ENCODE assay signal across 15 cellular contexts in the genomic region with DNA sequence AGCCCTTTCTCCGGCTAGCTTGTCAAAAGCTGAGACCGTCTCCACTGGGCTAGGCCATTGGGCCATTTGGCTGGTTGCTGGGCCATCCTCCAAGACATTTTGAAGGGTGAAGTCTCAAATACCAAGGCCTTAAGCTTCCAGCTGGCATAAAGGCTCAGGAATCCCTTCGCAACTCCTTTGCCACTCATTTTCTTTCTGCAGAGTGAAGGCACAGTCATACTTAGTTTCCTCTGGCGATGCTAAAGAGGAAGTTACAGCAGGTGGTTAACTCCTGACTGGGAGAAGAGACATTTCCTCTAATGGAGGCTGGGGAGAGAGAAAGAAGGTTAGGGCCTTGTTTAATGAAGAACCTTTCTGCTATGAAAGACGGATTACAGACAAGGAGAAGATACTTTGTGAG. TPM values are rescaled to one million over a fixed set of nuclear protein-coding genes. Genes with fewer than 3 reads are reported as not detected.
DNase-seq lines count a peak whose midpoint lies in the region; ATAC-seq, FAIRE-seq and TF ChIP-seq lines count a peak whose summit lies in the region.
"Had no signal": no experiment of that assay in that cellular context is flagged by ENCODE, and none has a peak within 500 bp of the region (broad histone marks: within the 10 kb centered on the region; RNA-seq: fewer than 3 reads in every experiment).

No MANE protein-coding gene starts in this region.

- TF ChIP-seq CTCF in gastrocnemius medialis (IDR thresholded peaks at IDR 0.05 in 4 of 5, conservative IDR thresholded peaks at IDR 0.05 in 1 of 5): no peak

- no peak overlapping the region for H3K4me3 Mint-ChIP-seq in T-helper 1 cell treated with Interleukin-12 subunit alpha and Interleukin-12 subunit beta and Interleukin-4 antibody, amounts not matched to agents 30 μg/mL and 1 μg/mL, for 36 hours
- H3K4me3 Mint-ChIP-seq: effector memory CD8-positive, alpha-beta T cell had no signal

- peak; percentile 81 for FAIRE-seq in GM18507 (lab: Jason Lieb, UNC)

- H3K27me3 Mint-ChIP-seq in T-helper 1 cell treated with Interleukin-12 subunit alpha and Interleukin-12 subunit beta and Interleukin-4 antibody, amounts not matched to agents 30 μg/mL and 1 μg/mL, for 36 hours (ENCODE audit: low read depth): no peaks in the 10 kb centered on the region
- H3K27me3 Mint-ChIP-seq: effector memory CD8-positive, alpha-beta T cell had no signal

- H3K27ac ChIP-seq in gastrocnemius medialis: peak overlapping the region; percentile 58 to 78 (median 72)
- H3K27ac ChIP-seq: hepatocyte had no signal

- no peaks in the 10 kb centered on the region for H3K9me3 ChIP-seq in gastrocnemius medialis

- H3K4me3 ChIP-seq in gastrocnemius medialis: no peak overlapping the region
- H3K4me3 ChIP-seq: hepatocyte had no signal

- in situ Hi-C loops in gastrocnemius medialis (cut with MboI; ENCODE audit: low sequenced_read_pairs in 4 of 4): no loop called here

- peaks cover 31 to 42% of the 10 kb centered on the region in 2 donors for H3K4me1 ChIP-seq in gastrocnemius medialis

- no peaks in the 10 kb centered on the region for H3K27me3 ChIP-seq in gastrocnemius medialis
- H3K27me3 ChIP-seq: hepatocyte had no signal

- ATAC-seq in HG03354 (IDR thresholded peaks at IDR 0.05; ENCODE audit: poor library complexity, severe bottlenecking, unreplicated experiment): peak; percentile 25
- ATAC-seq in gastrocnemius medialis: peak in 1 of 2 donors; percentile 57
- no peak for ATAC-seq in GM18907 (IDR thresholded peaks at IDR 0.05; ENCODE audit: unreplicated experiment)
- ATAC-seq: activated naive CD4-positive, alpha-beta T cell treated with anti-CD3 and anti-CD28 coated beads, Interleukin-2, amount 50 U/mL, for 72 hours; effector memory CD8-positive, alpha-beta T cell had no signal

- DNase-seq in GM18507 (ENCODE audit: extremely low spot score, insufficient read length, low read depth) (no peak), gastrocnemius medialis (peak in 1 of 2 donors; percentile 62), ecto neural progenitor cell (ENCODE audit: low spot score) (no peak), C1 segment of cervical spinal cord (lab: John Stamatoyannopoulos, UW) (no peak)
- DNase-seq: activated CD4-positive, alpha-beta T cell treated with anti-CD3 and anti-CD28 coated beads, Interleukin-2, amount 50 U/mL, for 1 hour; DMS153; effector memory CD8-positive, alpha-beta T cell; midbrain; NCI-H2029 treated with DMSO at 0.1 percent for 48 hours had no signal

- no peaks in the 10 kb centered on the region for H3K36me3 ChIP-seq in gastrocnemius medialis

- H3K9me3 Mint-ChIP-seq in T-helper 1 cell treated with Interleukin-12 subunit alpha and Interleukin-12 subunit beta and Interleukin-4 antibody, amounts not matched to agents 30 μg/mL and 1 μg/mL, for 36 hours: no peaks in the 10 kb centered on the region
- H3K9me3 Mint-ChIP-seq: effector memory CD8-positive, alpha-beta T cell had no signal

- H3K36me3 Mint-ChIP-seq in T-helper 1 cell treated with Interleukin-12 subunit alpha and Interleukin-12 subunit beta and Interleukin-4 antibody, amounts not matched to agents 30 μg/mL and 1 μg/mL, for 36 hours (ENCODE audit: low read depth): no peaks in the 10 kb centered on the region

- H3K4me1 Mint-ChIP-seq in T-helper 1 cell treated with Interleukin-12 subunit alpha and Interleukin-12 subunit beta and Interleukin-4 antibody, amounts not matched to agents 30 μg/mL and 1 μg/mL, for 36 hours (ENCODE audit: low read depth): peaks cover 29% of the 10 kb centered on the region

- TF ChIP-seq POLR2A in gastrocnemius medialis (IDR thresholded peaks at IDR 0.05): no peak

- intact Hi-C loops in gastrocnemius medialis (cut with DNase I; ENCODE audit: low total_unique reads): loop anchor here (10.0 kb wide), 2 partner anchors 881 to 1479 kb away; a partner anchor contains a TSS

- H3K27ac Mint-ChIP-seq in T-helper 1 cell treated with Interleukin-12 subunit alpha and Interleukin-12 subunit beta and Interleukin-4 antibody, amounts not matched to agents 30 μg/mL and 1 μg/mL, for 36 hours: peak overlapping the region; percentile 0

RNA-seq across cellular contexts. Expression of a gene that starts 4.8 kb away (rescaled TPM):
- 100 to 1,000 TPM; 115 to 332 (median 159) TPM for total RNA-seq in gastrocnemius medialis

RNA-seq across cellular contexts. Expression of a gene that starts 15.3 kb away (rescaled TPM):
- total RNA-seq in gastrocnemius medialis: 1 to 10 TPM; 3.1 to 7.5 (median 3.3) TPM

RNA-seq across cellular contexts. Expression of a gene that starts 22.4 kb away (rescaled TPM):
- total RNA-seq in gastrocnemius medialis: 10 to 100 TPM in 1 of 4 donors, 1 to 10 TPM in 3; 4.7 to 14.3 (median 6.5) TPM
- total RNA-seq: H4 had no signal

RNA-seq across cellular contexts. Expression of a gene that starts 40.5 kb away (rescaled TPM):
- 1 to 10 TPM in 2 of 4 donors, under 1 TPM in 1, not detected in 1; 0.27 to 2.7 (median 1.1) TPM for total RNA-seq in gastrocnemius medialis

RNA-seq across cellular contexts. Expression of a gene that starts 40.7 kb away (rescaled TPM):
- total RNA-seq in gastrocnemius medialis: 1 to 10 TPM in 3 of 4 donors, under 1 TPM in 1; 0.62 to 6.8 (median 1.9) TPM
- total RNA-seq: H4 had no signal
